Comparison of ENCODE assay signal across 16 cellular contexts in genomic region chr2:105959357-105959756, GRCh38.
A peak's percentile ranks its signal among the peaks of the same experiment; 100 is the strongest.
DNase-seq lines count a peak whose midpoint lies in the region; ATAC-seq and TF ChIP-seq lines count a peak whose summit lies in the region.
"Had no signal": no experiment of that assay in that cellular context is flagged by ENCODE, and none has a peak within 500 bp of the region (broad histone marks: within the 10 kb centered on the region; RNA-seq: fewer than 3 reads in every experiment).

No MANE protein-coding gene starts in this region.

- peaks cover 11% of the 10 kb centered on the region for H3K4me1 ChIP-seq in mammary epithelial cell (ENCODE audit: insufficient read depth, low read length)
- H3K4me1 ChIP-seq: BE2C had no signal

- intact Hi-C loops in mammary epithelial cell (cut with micrococcal nuclease): no loop called here

- H3K4me3 ChIP-seq in BJ (ENCODE audit: low read depth, low read length) (no peak overlapping the region), mammary epithelial cell (replicated peaks in 1 of 3; ENCODE audit: insufficient read depth in 1 of 3, low read depth in 2 of 3, low read length in 3 of 3) (no peak overlapping the region)
- H3K4me3 ChIP-seq: GM23248 had no signal

- no peak overlapping the region for H3K4me3 Mint-ChIP-seq in stimulated activated memory B cell treated with anti-CD40 and anti-IgM and Interleukin-4, amounts not matched to agents 10 μg/mL and 1 μg/mL and 100 μg/mL, for 72 hours
- H3K4me3 Mint-ChIP-seq: CD8-positive, alpha-beta T cell had no signal

- peak overlapping the region; percentile 6 for H3K27ac Mint-ChIP-seq in stimulated activated memory B cell treated with anti-CD40 and anti-IgM and Interleukin-4, amounts not matched to agents 10 μg/mL and 1 μg/mL and 100 μg/mL, for 72 hours
- H3K27ac Mint-ChIP-seq: CD14-positive monocyte; CD8-positive, alpha-beta T cell had no signal

- DNase-seq in BJ (ENCODE audit: low read depth): peak; percentile 4
- DNase-seq in LoVo (ENCODE audit: low spot score): peak; percentile 58
- DNase-seq in mammary epithelial cell: peak; percentile 23
- no peak for DNase-seq in T-helper 1 cell
- no peak for DNase-seq in activated CD4-positive, alpha-beta T cell treated with anti-CD3 and anti-CD28 coated beads, Interleukin-2, amount 50 U/mL, for 48 hours
- no peak for DNase-seq in amygdala (lab: John Stamatoyannopoulos, UW)
- DNase-seq: BE2C; CD8-positive, alpha-beta T cell; COR-L47; DMS153; DMS79 treated with DMSO at 0.1 percent for 48 hours; GDM1; GM23248; H7 had no signal

- H3K36me3 ChIP-seq in BJ (ENCODE audit: control insufficient read depth, insufficient read depth, low read length) (no peaks in the 10 kb centered on the region), mammary epithelial cell (ENCODE audit: insufficient read depth, low read length) (no peaks in the 10 kb centered on the region)
- H3K36me3 ChIP-seq: BE2C had no signal

- in situ Hi-C loops in mammary epithelial cell (cut with MboI; ENCODE audit: low sequenced_read_pairs in 2 of 2): no loop called here

- H3K27ac ChIP-seq in mammary epithelial cell (ENCODE audit: insufficient read depth, low read depth, low read length): peak overlapping the region; percentile 9
- H3K27ac ChIP-seq: GM23248 had no signal

- H3K79me2 ChIP-seq in mammary epithelial cell (ENCODE audit: insufficient read depth, low read length): no peaks in the 10 kb centered on the region

- 0 out of 2 replicates have a peak, but pooled peaks cover 2% of the 10 kb centered on the region for H3K27me3 ChIP-seq in BJ (ENCODE audit: control insufficient read depth, insufficient read depth, low read length)
- no peaks in the 10 kb centered on the region for H3K27me3 ChIP-seq in mammary epithelial cell (ENCODE audit: insufficient read depth, low read length)
- H3K27me3 ChIP-seq: BE2C had no signal

- peaks cover 7% of the 10 kb centered on the region for H3K9me3 Mint-ChIP-seq in stimulated activated memory B cell treated with anti-CD40 and anti-IgM and Interleukin-4, amounts not matched to agents 10 μg/mL and 1 μg/mL and 100 μg/mL, for 72 hours
- H3K9me3 Mint-ChIP-seq: CD8-positive, alpha-beta T cell had no signal

- peak overlapping the region; percentile 82 for H2AFZ ChIP-seq in mammary epithelial cell (ENCODE audit: low read depth, low read length)
- H2AFZ ChIP-seq: GM23248 had no signal

- dilution Hi-C loops in mammary epithelial cell (cut with HindIII; ENCODE audit: low sequenced_read_pairs): loop anchor here (5.0 kb wide), 1 partner anchor 97 kb away; no protein-coding TSS in a partner anchor

- CTCF ChIA-PET in BJ (lab: Yijun Ruan, JAX): no interaction called here
- CTCF ChIA-PET in mammary epithelial cell (lab: Charles Lee; ENCODE audit: low non-redundant PET): no interaction called here

- H3K9me3 ChIP-seq in mammary epithelial cell (replicated peaks; ENCODE audit: insufficient read depth, low read length): peaks cover 3% of the 10 kb centered on the region
- H3K9me3 ChIP-seq: BE2C had no signal

- BruUV-seq in mammary epithelial cell (replicated peaks; lab: Mats Ljungman, UMichigan): no TSS peak

- peaks cover 11% of the 10 kb centered on the region for H3K4me1 Mint-ChIP-seq in stimulated activated memory B cell treated with anti-CD40 and anti-IgM and Interleukin-4, amounts not matched to agents 10 μg/mL and 1 μg/mL and 100 μg/mL, for 72 hours
- H3K4me1 Mint-ChIP-seq: CD14-positive monocyte had no signal

- H3K4me2 ChIP-seq in mammary epithelial cell (ENCODE audit: insufficient read depth, low read depth, low read length): no peak overlapping the region

- H3K9ac ChIP-seq in mammary epithelial cell (ENCODE audit: insufficient read depth, low read length): no peak overlapping the region
- H3K9ac ChIP-seq: GM23248 had no signal

- no peaks in the 10 kb centered on the region for H3K36me3 Mint-ChIP-seq in stimulated activated memory B cell treated with anti-CD40 and anti-IgM and Interleukin-4, amounts not matched to agents 10 μg/mL and 1 μg/mL and 100 μg/mL, for 72 hours
- H3K36me3 Mint-ChIP-seq: CD14-positive monocyte; CD8-positive, alpha-beta T cell had no signal

- H3K27me3 Mint-ChIP-seq in stimulated activated memory B cell treated with anti-CD40 and anti-IgM and Interleukin-4, amounts not matched to agents 10 μg/mL and 1 μg/mL and 100 μg/mL, for 72 hours: no peaks in the 10 kb centered on the region

- H4K20me1 ChIP-seq in mammary epithelial cell (ENCODE audit: insufficient read depth, low read length): no peaks in the 10 kb centered on the region

- no peak for TF ChIP-seq CTCF in BJ (IDR thresholded peaks at IDR 0.05; ENCODE audit: insufficient read depth, low read depth, low read length)
- no peak for TF ChIP-seq CTCF in mammary epithelial cell (conservative IDR thresholded peaks at IDR 0.05 in 1 of 2, IDR thresholded peaks at IDR 0.05 in 1 of 2; ENCODE audit: extremely low read depth in 1 of 2, insufficient read depth in 1 of 2, low read depth in 1 of 2, low read length in 2 of 2)

- no peak for ATAC-seq in stimulated activated memory B cell treated with anti-CD40 and anti-IgM and Interleukin-4, amounts not matched to agents 10 μg/mL and 1 μg/mL and 100 μg/mL, for 72 hours
- ATAC-seq: CD8-positive, alpha-beta T cell had no signal

- WGBS in mammary epithelial cell (ENCODE audit: low coverage, missing lambda C conversion rate): 2% methylated on average over 4 of the region's 4 CpGs

- POLR2A ChIA-PET in BJ (lab: Charles Lee): no interaction called here

Comparison
In these comparisons a context has a peak if more than half of its experiments do, and no peak if none do; other contexts are left out.
1. DNase-seq: peak in BJ (single experiment), LoVo (single experiment) and mammary epithelial cell (single experiment); none in T-helper 1 cell (0 of 5), activated CD4-positive, alpha-beta T cell treated with anti-CD3 and anti-CD28 coated beads, Interleukin-2, amount 50 U/mL, for 48 hours (0 of 2) and amygdala (0 of 56).